16 cellular contexts compared by ENCODE assay signal in genomic region chr2:55169359-55169758, GRCh38.
"Had no signal": no experiment of that assay in that cellular context is flagged by ENCODE, and none has a peak within 500 bp of the region (broad histone marks: within the 10 kb centered on the region; RNA-seq: fewer than 3 reads in every experiment).

No MANE protein-coding gene starts in this region.

- H3K9ac ChIP-seq: parathyroid adenoma had no signal

- H3K4me3 ChIP-seq: lung, skin epidermis had no signal

- H3K27me3 ChIP-seq: brain microvascular endothelial cell had no signal

- H3K27me3 Mint-ChIP-seq: activated naive CD8-positive, alpha-beta T cell treated with anti-CD3 and anti-CD28 coated beads for 36 hours; dendritic cell treated with granulocyte-macrophage colony-stimulating factor and Interleukin-4, amounts not matched to agents 40 ng/mL and 50 ng/mL, for 4 days; naive B cell; stimulated activated naive B cell treated with anti-CD40 and anti-IgM and Interleukin-4, amounts not matched to agents 10 μg/mL and 1 μg/mL and 100 μg/mL, for 72 hours; type B pancreatic cell had no signal

- H3K79me2 ChIP-seq: parathyroid adenoma had no signal

- H3K4me1 Mint-ChIP-seq: naive B cell; stimulated activated naive B cell treated with anti-CD40 and anti-IgM and Interleukin-4, amounts not matched to agents 10 μg/mL and 1 μg/mL and 100 μg/mL, for 72 hours had no signal

- DNase-seq: activated CD4-positive, alpha-beta T cell treated with anti-CD3 and anti-CD28 coated beads, Interleukin-2, amount 50 U/mL, for 1 hour; activated naive CD8-positive, alpha-beta T cell treated with anti-CD3 and anti-CD28 coated beads for 36 hours; amygdala; brain microvascular endothelial cell; midbrain; naive B cell; retina; stimulated activated CD4-positive, alpha-beta T cell treated with anti-CD3 and anti-CD28 coated beads, Interleukin-15, amount 100 ng/mL, for 24 hours; stimulated activated CD4-positive, alpha-beta T cell treated with anti-CD3 and anti-CD28 coated beads, Interleukin-4, amount 100 ng/mL, for 1 hour; stimulated activated naive B cell treated with anti-CD40 and anti-IgM and Interleukin-4, amounts not matched to agents 10 μg/mL and 1 μg/mL and 100 μg/mL, for 72 hours had no signal

- H3K27ac Mint-ChIP-seq: activated naive CD8-positive, alpha-beta T cell treated with anti-CD3 and anti-CD28 coated beads for 36 hours; activated T-helper 1 cell treated with anti-CD3 and anti-CD28 coated beads, Interleukin-12 subunit alpha, Interleukin-12 subunit beta, Interleukin-2, Interleukin-4 antibody, amounts not matched to agents 30 ng/mL and 10 ng/mL and 1 ng/mL, durations not matched to agents 14 hours and 24 hours and 36 hours; dendritic cell treated with granulocyte-macrophage colony-stimulating factor and Interleukin-4, amounts not matched to agents 40 ng/mL and 50 ng/mL, for 4 days; stimulated activated naive B cell treated with anti-CD40 and anti-IgM and Interleukin-4, amounts not matched to agents 10 μg/mL and 1 μg/mL and 100 μg/mL, for 72 hours; type B pancreatic cell had no signal

- H3K4me1 ChIP-seq: parathyroid adenoma had no signal

- H3K9me3 Mint-ChIP-seq: activated naive CD8-positive, alpha-beta T cell treated with anti-CD3 and anti-CD28 coated beads for 36 hours; activated T-helper 1 cell treated with anti-CD3 and anti-CD28 coated beads, Interleukin-12 subunit alpha, Interleukin-12 subunit beta, Interleukin-2, Interleukin-4 antibody, amounts not matched to agents 30 ng/mL and 10 ng/mL and 1 ng/mL, durations not matched to agents 14 hours and 24 hours and 36 hours; dendritic cell treated with granulocyte-macrophage colony-stimulating factor and Interleukin-4, amounts not matched to agents 40 ng/mL and 50 ng/mL, for 4 days; naive B cell; stimulated activated naive B cell treated with anti-CD40 and anti-IgM and Interleukin-4, amounts not matched to agents 10 μg/mL and 1 μg/mL and 100 μg/mL, for 72 hours; type B pancreatic cell had no signal

- H3K4me3 Mint-ChIP-seq: activated naive CD8-positive, alpha-beta T cell treated with anti-CD3 and anti-CD28 coated beads for 36 hours; activated T-helper 1 cell treated with anti-CD3 and anti-CD28 coated beads, Interleukin-12 subunit alpha, Interleukin-12 subunit beta, Interleukin-2, Interleukin-4 antibody, amounts not matched to agents 30 ng/mL and 10 ng/mL and 1 ng/mL, durations not matched to agents 14 hours and 24 hours and 36 hours; dendritic cell treated with granulocyte-macrophage colony-stimulating factor and Interleukin-4, amounts not matched to agents 40 ng/mL and 50 ng/mL, for 4 days; naive B cell; stimulated activated naive B cell treated with anti-CD40 and anti-IgM and Interleukin-4, amounts not matched to agents 10 μg/mL and 1 μg/mL and 100 μg/mL, for 72 hours; type B pancreatic cell had no signal

- H3K27ac ChIP-seq: brain microvascular endothelial cell, parathyroid adenoma had no signal

- H3K36me3 ChIP-seq: brain microvascular endothelial cell had no signal

- H2AFZ ChIP-seq: parathyroid adenoma had no signal

- H3K36me3 Mint-ChIP-seq: activated naive CD8-positive, alpha-beta T cell treated with anti-CD3 and anti-CD28 coated beads for 36 hours; naive B cell; type B pancreatic cell had no signal
